Comparison of ENCODE assay signal across 1 cellular context in the genomic region with DNA sequence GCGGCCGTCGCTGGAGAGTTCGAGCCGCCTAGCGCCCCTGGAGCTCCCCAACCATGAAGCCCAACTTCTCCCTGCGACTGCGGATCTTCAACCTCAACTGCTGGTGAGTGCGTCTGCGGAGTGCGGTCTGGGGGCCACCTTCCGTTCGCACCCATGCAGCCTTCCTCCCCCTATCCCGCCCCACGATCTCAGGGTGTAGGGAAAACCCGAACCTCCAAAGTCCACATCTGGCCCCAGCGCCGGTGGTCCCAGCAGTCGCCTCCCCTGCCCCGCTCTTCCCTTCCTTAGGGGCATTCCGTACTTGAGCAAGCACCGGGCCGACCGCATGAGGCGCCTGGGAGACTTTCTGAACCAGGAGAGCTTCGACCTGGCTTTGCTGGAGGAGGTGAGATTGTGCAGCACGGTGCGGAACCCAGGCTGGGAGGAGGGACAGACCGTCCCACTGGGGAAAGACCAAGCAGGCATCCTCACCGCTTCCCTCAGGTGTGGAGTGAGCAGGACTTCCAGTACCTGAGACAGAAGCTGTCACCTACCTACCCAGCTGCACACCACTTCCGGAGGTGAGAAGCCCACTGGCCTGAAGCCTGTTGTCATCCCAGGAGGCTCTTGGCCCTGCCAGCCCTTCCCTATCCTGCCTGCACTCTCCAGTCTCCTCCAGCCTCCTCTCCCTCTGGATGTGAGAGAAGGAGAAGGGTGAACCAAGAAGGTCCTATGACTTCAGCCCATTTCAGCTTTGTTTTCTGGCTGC.
TF ChIP-seq lines count a peak whose summit lies in the region.

No MANE protein-coding gene starts in this region.

TF ChIP-seq in HepG2, 621 proteins besides CTCF, POLR2A, EP300 and RAD21 (continued from another document and continues in another):
- TF ChIP-seq, protein P1, sequence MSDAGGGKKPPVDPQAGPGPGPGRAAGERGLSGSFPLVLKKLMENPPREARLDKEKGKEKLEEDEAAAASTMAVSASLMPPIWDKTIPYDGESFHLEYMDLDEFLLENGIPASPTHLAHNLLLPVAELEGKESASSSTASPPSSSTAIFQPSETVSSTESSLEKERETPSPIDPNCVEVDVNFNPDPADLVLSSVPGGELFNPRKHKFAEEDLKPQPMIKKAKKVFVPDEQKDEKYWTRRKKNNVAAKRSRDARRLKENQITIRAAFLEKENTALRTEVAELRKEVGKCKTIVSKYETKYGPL (CRISPR knock-in tag; IDR thresholded peaks at IDR 0.05), result no peak
- TF ChIP-seq ISL2 (CRISPR knock-in tag; IDR thresholded peaks at IDR 0.05), result 0 out of 2 replicates have a peak, but pooled peaks have one; percentile 9
- TF ChIP-seq, protein P2, sequence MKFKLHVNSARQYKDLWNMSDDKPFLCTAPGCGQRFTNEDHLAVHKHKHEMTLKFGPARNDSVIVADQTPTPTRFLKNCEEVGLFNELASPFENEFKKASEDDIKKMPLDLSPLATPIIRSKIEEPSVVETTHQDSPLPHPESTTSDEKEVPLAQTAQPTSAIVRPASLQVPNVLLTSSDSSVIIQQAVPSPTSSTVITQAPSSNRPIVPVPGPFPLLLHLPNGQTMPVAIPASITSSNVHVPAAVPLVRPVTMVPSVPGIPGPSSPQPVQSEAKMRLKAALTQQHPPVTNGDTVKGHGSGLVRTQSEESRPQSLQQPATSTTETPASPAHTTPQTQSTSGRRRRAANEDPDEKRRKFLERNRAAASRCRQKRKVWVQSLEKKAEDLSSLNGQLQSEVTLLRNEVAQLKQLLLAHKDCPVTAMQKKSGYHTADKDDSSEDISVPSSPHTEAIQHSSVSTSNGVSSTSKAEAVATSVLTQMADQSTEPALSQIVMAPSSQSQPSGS (CRISPR knock-in tag; IDR thresholded peaks at IDR 0.05), result no peak
- TF ChIP-seq ZMYM2 (CRISPR knock-in tag; IDR thresholded peaks at IDR 0.05), result no peak
- no peak for TF ChIP-seq ZNF879 (CRISPR knock-in tag; IDR thresholded peaks at IDR 0.05)
- TF ChIP-seq FIP1L1 (IDR thresholded peaks at IDR 0.05; ENCODE audit: borderline replicate concordance, insufficient read depth, low read depth, low read length), result no peak
- TF ChIP-seq, protein P3, sequence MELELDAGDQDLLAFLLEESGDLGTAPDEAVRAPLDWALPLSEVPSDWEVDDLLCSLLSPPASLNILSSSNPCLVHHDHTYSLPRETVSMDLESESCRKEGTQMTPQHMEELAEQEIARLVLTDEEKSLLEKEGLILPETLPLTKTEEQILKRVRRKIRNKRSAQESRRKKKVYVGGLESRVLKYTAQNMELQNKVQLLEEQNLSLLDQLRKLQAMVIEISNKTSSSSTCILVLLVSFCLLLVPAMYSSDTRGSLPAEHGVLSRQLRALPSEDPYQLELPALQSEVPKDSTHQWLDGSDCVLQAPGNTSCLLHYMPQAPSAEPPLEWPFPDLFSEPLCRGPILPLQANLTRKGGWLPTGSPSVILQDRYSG (CRISPR knock-in tag; IDR thresholded peaks at IDR 0.05), result no peak
- TF ChIP-seq, protein P4, sequence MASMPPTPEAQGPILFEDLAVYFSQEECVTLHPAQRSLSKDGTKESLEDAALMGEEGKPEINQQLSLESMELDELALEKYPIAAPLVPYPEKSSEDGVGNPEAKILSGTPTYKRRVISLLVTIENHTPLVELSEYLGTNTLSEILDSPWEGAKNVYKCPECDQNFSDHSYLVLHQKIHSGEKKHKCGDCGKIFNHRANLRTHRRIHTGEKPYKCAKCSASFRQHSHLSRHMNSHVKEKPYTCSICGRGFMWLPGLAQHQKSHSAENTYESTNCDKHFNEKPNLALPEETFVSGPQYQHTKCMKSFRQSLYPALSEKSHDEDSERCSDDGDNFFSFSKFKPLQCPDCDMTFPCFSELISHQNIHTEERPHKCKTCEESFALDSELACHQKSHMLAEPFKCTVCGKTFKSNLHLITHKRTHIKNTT (CRISPR knock-in tag; IDR thresholded peaks at IDR 0.05), result no peak
- peak; percentile 16; the same call in 1 of the 2 replicates for TF ChIP-seq HDAC1 (CRISPR knock-in tag; IDR thresholded peaks at IDR 0.05)
- no peak for TF ChIP-seq SYNCRIP (IDR thresholded peaks at IDR 0.05; ENCODE audit: insufficient read depth, low read depth, low read length)
- TF ChIP-seq ZNF747 (CRISPR knock-in tag; IDR thresholded peaks at IDR 0.05; ENCODE audit: borderline replicate concordance), result no peak
- TF ChIP-seq, protein P5, sequence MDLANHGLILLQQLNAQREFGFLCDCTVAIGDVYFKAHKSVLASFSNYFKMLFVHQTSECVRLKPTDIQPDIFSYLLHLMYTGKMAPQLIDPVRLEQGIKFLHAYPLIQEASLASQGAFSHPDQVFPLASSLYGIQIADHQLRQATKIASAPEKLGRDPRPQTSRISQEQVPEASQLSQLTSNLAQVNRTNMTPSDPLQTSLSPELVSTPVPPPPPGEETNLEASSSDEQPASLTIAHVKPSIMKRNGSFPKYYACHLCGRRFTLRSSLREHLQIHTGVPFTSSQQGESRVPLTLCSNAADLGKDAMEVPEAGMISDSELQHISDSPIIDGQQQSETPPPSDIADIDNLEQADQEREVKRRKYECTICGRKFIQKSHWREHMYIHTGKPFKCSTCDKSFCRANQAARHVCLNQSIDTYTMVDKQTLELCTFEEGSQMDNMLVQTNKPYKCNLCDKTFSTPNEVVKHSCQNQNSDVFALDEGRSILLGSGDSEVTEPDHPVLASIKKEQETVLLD (CRISPR knock-in tag; IDR thresholded peaks at IDR 0.05; ENCODE audit: low read depth), result no peak
- TF ChIP-seq HNRNPLL (IDR thresholded peaks at IDR 0.05; ENCODE audit: low read depth, low read length, poor library complexity, severe bottlenecking), result peak; percentile 77
- TF ChIP-seq RBM22 (optimal IDR thresholded peaks at IDR 0.05; ENCODE audit: low read length), result no peak
- TF ChIP-seq ARNTL (CRISPR knock-in tag; IDR thresholded peaks at IDR 0.05), result no peak
- TF ChIP-seq ZNF761 (CRISPR knock-in tag; conservative IDR thresholded peaks at IDR 0.05), result no peak
- no peak for TF ChIP-seq SMAD3 (CRISPR knock-in tag; IDR thresholded peaks at IDR 0.05)
- no peak for TF ChIP-seq TBL1XR1 (IDR thresholded peaks at IDR 0.05; ENCODE audit: borderline replicate concordance, low read length, partially characterized antibody)
- TF ChIP-seq, protein P6, sequence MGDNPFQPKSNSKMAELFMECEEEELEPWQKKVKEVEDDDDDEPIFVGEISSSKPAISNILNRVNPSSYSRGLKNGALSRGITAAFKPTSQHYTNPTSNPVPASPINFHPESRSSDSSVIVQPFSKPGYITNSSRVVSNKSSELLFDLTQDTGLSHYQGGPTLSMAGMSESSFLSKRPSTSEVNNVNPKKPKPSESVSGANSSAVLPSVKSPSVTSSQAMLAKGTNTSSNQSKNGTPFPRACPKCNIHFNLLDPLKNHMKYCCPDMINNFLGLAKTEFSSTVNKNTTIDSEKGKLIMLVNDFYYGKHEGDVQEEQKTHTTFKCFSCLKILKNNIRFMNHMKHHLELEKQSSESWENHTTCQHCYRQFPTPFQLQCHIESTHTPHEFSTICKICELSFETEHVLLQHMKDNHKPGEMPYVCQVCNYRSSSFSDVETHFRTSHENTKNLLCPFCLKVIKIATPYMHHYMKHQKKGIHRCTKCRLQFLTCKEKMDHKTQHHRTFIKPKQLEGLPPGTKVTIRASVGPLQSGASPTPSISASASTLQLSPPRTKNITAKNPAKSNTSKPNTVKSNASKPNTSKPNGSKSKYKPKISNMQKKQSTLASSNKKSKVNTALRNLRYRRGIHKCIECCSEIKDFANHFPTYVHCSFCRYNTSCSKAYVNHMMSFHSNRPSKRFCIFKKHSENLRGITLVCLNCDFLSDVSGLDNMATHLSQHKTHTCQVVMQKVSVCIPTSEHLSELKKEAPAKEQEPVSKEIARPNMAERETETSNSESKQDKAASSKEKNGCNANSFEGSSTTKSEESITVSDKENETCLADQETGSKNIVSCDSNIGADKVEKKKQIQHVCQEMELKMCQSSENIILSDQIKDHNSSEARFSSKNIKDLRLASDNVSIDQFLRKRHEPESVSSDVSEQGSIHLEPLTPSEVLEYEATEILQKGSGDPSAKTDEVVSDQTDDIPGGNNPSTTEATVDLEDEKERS (CRISPR knock-in tag; IDR thresholded peaks at IDR 0.05), result no peak
- no peak for TF ChIP-seq PITX1 (CRISPR knock-in tag; IDR thresholded peaks at IDR 0.05)
- TF ChIP-seq, protein P7, sequence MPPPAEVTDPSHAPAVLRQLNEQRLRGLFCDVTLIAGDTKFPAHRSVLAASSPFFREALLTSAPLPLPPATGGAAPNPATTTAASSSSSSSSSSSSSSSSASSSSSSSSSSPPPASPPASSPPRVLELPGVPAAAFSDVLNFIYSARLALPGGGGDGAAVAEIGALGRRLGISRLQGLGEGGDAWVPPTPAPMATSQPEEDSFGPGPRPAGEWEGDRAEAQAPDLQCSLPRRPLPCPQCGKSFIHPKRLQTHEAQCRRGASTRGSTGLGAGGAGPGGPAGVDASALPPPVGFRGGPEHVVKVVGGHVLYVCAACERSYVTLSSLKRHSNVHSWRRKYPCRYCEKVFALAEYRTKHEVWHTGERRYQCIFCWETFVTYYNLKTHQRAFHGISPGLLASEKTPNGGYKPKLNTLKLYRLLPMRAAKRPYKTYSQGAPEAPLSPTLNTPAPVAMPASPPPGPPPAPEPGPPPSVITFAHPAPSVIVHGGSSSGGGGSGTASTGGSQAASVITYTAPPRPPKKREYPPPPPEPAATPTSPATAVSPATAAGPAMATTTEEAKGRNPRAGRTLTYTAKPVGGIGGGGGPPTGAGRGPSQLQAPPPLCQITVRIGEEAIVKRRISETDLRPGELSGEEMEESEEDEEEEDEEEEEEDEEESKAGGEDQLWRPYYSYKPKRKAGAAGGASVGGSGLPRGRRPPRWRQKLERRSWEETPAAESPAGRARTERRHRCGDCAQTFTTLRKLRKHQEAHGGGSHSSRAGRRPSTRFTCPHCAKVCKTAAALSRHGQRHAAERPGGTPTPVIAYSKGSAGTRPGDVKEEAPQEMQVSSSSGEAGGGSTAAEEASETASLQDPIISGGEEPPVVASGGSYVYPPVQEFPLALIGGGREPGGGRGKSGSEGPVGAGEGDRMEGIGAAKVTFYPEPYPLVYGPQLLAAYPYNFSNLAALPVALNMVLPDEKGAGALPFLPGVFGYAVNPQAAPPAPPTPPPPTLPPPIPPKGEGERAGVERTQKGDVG (CRISPR knock-in tag; IDR thresholded peaks at IDR 0.05; ENCODE audit: borderline replicate concordance), result no peak
- no peak for TF ChIP-seq HNF4G (IDR thresholded peaks at IDR 0.05; ENCODE audit: borderline replicate concordance, low read depth, low read length)
- no peak for TF ChIP-seq HNF4G (CRISPR knock-in tag; IDR thresholded peaks at IDR 0.05; ENCODE audit: borderline replicate concordance, low read depth)
- no peak for TF ChIP-seq DR1 (CRISPR knock-in tag; IDR thresholded peaks at IDR 0.05)
- no peak for TF ChIP-seq YY1 (IDR thresholded peaks at IDR 0.05; ENCODE audit: insufficient read depth, insufficient replicate concordance, low read depth, low read length)
- TF ChIP-seq ZNF550 (CRISPR knock-in tag; IDR thresholded peaks at IDR 0.05; ENCODE audit: borderline replicate concordance), result no peak
- TF ChIP-seq RFX3 (CRISPR knock-in tag; IDR thresholded peaks at IDR 0.05), result no peak
- TF ChIP-seq ZMYM4 (CRISPR knock-in tag; IDR thresholded peaks at IDR 0.05), result 0 out of 2 replicates have a peak, but pooled peaks have one; percentile 11
- TF ChIP-seq SUZ12 (IDR thresholded peaks at IDR 0.05; ENCODE audit: low read depth, low read length), result no peak
- no peak for TF ChIP-seq WIZ (CRISPR knock-in tag; IDR thresholded peaks at IDR 0.05)
- TF ChIP-seq ZNF34 (CRISPR knock-in tag; IDR thresholded peaks at IDR 0.05; ENCODE audit: borderline replicate concordance), result no peak
- TF ChIP-seq ADNP (CRISPR knock-in tag; IDR thresholded peaks at IDR 0.05), result no peak
- no peak for TF ChIP-seq SRF (IDR thresholded peaks at IDR 0.05; ENCODE audit: low read depth, low read length)
- TF ChIP-seq, protein P8, sequence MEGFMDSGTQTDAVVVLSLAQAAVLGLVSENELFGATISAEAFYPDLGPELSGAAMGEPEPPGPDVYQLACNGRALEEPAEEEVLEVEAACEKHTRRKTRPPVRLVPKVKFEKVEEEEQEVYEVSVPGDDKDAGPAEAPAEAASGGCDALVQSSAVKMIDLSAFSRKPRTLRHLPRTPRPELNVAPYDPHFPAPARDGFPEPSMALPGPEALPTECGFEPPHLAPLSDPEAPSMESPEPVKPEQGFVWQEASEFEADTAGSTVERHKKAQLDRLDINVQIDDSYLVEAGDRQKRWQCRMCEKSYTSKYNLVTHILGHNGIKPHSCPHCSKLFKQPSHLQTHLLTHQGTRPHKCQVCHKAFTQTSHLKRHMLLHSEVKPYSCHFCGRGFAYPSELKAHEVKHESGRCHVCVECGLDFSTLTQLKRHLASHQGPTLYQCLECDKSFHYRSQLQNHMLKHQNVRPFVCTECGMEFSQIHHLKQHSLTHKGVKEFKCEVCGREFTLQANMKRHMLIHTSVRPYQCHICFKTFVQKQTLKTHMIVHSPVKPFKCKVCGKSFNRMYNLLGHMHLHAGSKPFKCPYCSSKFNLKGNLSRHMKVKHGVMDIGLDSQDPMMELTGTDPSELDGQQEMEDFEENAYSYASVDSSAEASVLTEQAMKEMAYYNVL (CRISPR knock-in tag; IDR thresholded peaks at IDR 0.05; ENCODE audit: borderline replicate concordance), result no peak
- TF ChIP-seq, protein P9, sequence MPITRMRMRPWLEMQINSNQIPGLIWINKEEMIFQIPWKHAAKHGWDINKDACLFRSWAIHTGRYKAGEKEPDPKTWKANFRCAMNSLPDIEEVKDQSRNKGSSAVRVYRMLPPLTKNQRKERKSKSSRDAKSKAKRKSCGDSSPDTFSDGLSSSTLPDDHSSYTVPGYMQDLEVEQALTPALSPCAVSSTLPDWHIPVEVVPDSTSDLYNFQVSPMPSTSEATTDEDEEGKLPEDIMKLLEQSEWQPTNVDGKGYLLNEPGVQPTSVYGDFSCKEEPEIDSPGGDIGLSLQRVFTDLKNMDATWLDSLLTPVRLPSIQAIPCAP (CRISPR knock-in tag; IDR thresholded peaks at IDR 0.05; ENCODE audit: low read depth), result no peak
- TF ChIP-seq, protein P10, sequence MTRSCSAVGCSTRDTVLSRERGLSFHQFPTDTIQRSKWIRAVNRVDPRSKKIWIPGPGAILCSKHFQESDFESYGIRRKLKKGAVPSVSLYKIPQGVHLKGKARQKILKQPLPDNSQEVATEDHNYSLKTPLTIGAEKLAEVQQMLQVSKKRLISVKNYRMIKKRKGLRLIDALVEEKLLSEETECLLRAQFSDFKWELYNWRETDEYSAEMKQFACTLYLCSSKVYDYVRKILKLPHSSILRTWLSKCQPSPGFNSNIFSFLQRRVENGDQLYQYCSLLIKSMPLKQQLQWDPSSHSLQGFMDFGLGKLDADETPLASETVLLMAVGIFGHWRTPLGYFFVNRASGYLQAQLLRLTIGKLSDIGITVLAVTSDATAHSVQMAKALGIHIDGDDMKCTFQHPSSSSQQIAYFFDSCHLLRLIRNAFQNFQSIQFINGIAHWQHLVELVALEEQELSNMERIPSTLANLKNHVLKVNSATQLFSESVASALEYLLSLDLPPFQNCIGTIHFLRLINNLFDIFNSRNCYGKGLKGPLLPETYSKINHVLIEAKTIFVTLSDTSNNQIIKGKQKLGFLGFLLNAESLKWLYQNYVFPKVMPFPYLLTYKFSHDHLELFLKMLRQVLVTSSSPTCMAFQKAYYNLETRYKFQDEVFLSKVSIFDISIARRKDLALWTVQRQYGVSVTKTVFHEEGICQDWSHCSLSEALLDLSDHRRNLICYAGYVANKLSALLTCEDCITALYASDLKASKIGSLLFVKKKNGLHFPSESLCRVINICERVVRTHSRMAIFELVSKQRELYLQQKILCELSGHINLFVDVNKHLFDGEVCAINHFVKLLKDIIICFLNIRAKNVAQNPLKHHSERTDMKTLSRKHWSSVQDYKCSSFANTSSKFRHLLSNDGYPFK (CRISPR knock-in tag; IDR thresholded peaks at IDR 0.05; ENCODE audit: borderline replicate concordance), result no peak; the same call in 1 of the 2 replicates
- TF ChIP-seq AHR (CRISPR knock-in tag; IDR thresholded peaks at IDR 0.05), result no peak
- TF ChIP-seq FOXO1 (CRISPR knock-in tag; IDR thresholded peaks at IDR 0.05), result no peak
- TF ChIP-seq DNMT1 (CRISPR knock-in tag; IDR thresholded peaks at IDR 0.05), result no peak
- peak; percentile 47 for TF ChIP-seq ETV5 (CRISPR knock-in tag; IDR thresholded peaks at IDR 0.05; ENCODE audit: borderline replicate concordance)
